In the genomic region with DNA sequence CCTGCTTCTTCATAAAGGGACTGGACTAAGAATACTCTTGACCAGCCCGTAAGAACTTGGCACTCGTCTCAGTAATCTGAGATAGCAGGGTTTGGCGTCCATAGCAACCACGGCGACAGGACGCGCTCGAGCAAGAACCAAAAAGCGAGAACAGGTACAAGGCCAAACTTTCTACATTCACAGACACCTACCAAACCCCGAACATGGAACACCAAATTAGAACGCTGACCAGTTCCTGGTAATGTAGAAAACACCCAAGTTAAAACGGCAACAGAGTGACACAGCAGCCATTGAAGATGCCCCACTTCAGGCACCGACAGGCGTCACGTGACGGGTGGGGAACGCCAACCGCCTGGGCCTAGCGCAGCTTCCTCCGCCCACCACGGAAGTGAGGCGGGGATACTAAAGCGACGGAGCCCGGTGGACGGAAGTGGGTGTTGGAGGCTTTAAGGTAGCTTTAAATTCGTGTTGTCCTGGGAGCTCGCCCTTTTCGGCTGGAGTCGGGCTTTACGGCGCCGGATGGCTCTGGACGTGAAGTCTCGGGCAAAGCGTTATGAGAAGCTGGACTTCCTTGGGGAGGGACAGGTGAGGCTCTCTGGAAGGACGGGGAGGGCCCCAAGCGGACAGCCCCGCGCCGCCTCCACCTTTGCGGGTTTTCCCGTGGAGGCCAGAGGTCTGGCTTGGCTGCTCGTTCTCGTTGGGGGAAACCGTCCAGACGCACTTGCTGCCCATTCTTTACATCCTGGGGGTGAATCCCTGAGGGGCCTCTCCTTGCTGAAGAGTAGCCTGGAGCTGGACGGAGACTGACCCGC, we compare ENCODE assay signal across 1 cellular context.
A peak's percentile ranks its signal among the peaks of the same experiment; 100 is the strongest.
TF ChIP-seq lines count a peak whose summit lies in the region.

A gene (plus strand): TSS at position 430 of the 812 bp plus-strand sequence. CDS start 90 bp downstream, at position 520.

TF ChIP-seq in K562, 482 proteins besides CTCF, POLR2A, EP300 and RAD21 (continued from another document and continues in another):
- TF ChIP-seq, protein P1, sequence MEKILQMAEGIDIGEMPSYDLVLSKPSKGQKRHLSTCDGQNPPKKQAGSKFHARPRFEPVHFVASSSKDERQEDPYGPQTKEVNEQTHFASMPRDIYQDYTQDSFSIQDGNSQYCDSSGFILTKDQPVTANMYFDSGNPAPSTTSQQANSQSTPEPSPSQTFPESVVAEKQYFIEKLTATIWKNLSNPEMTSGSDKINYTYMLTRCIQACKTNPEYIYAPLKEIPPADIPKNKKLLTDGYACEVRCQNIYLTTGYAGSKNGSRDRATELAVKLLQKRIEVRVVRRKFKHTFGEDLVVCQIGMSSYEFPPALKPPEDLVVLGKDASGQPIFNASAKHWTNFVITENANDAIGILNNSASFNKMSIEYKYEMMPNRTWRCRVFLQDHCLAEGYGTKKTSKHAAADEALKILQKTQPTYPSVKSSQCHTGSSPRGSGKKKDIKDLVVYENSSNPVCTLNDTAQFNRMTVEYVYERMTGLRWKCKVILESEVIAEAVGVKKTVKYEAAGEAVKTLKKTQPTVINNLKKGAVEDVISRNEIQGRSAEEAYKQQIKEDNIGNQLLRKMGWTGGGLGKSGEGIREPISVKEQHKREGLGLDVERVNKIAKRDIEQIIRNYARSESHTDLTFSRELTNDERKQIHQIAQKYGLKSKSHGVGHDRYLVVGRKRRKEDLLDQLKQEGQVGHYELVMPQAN (IDR thresholded peaks at IDR 0.05; ENCODE audit: borderline replicate concordance), result peak; percentile 100
- TF ChIP-seq ZNF184 (CRISPR knock-in tag; IDR thresholded peaks at IDR 0.05) (no peak), L3MBTL2 (IDR thresholded peaks at IDR 0.05) (no peak), NELFE (IDR thresholded peaks at IDR 0.05; ENCODE audit: insufficient read depth, insufficient read length) (no peak), POLR2AphosphoS5 (IDR thresholded peaks at IDR 0.05; ENCODE audit: control insufficient read depth, insufficient read depth, low read depth, low read length) (peak; percentile 89), EGR1 (conservative IDR thresholded peaks at IDR 0.05) (peak; percentile 71), ZNF785 (CRISPR knock-in tag; IDR thresholded peaks at IDR 0.05) (no peak), HCFC1 (IDR thresholded peaks at IDR 0.05; ENCODE audit: low read depth, low read length) (peak; percentile 72), ZNF311 (CRISPR knock-in tag; IDR thresholded peaks at IDR 0.05) (no peak), TRIM24 (IDR thresholded peaks at IDR 0.05) (peak in 1 of 2 experiments; percentile 70; a peak in 2 of 4 replicates), PHB2 (IDR thresholded peaks at IDR 0.05; ENCODE audit: low read depth) (no peak), PYGO2 (tag; IDR thresholded peaks at IDR 0.05) (no peak), KDM4B (IDR thresholded peaks at IDR 0.05; ENCODE audit: borderline replicate concordance in 2 of 2, low read depth in 1 of 2) (peak in 1 of 2 experiments; percentile 54; a peak in 1 of 4 replicates), SP1 (CRISPR knock-in tag; IDR thresholded peaks at IDR 0.05) (peak; percentile 77), ZNF584 (CRISPR knock-in tag; IDR thresholded peaks at IDR 0.05; ENCODE audit: low read depth) (no peak), MEIS2 (IDR thresholded peaks at IDR 0.05; ENCODE audit: partially characterized antibody) (peak; percentile 71), NR2C1 (IDR thresholded peaks at IDR 0.05) (no peak), NR2C1 (tag; IDR thresholded peaks at IDR 0.05) (no peak), TRIM28 (IDR thresholded peaks at IDR 0.05) (no peak), ZNF717 (CRISPR knock-in tag; IDR thresholded peaks at IDR 0.05) (no peak), ELF2 (CRISPR knock-in tag; IDR thresholded peaks at IDR 0.05) (peak; percentile 90), ESRRA (IDR thresholded peaks at IDR 0.05; ENCODE audit: borderline replicate concordance, low read depth) (no peak; the same call in 1 of the 2 replicates), MTA3 (IDR thresholded peaks at IDR 0.05; ENCODE audit: borderline replicate concordance) (peak; percentile 67; the same call in 1 of the 2 replicates), ZKSCAN8 (CRISPR knock-in tag; IDR thresholded peaks at IDR 0.05) (no peak), FOXM1 (IDR thresholded peaks at IDR 0.05; ENCODE audit: low read depth) (peak; percentile 54), FOXM1 (CRISPR knock-in tag; IDR thresholded peaks at IDR 0.05; ENCODE audit: low read depth) (0 out of 2 replicates have a peak, but pooled peaks have one; percentile 43), ZNF561 (CRISPR knock-in tag; conservative IDR thresholded peaks at IDR 0.05) (no peak), ARHGAP35 (IDR thresholded peaks at IDR 0.05; ENCODE audit: partially characterized antibody) (no peak), SUPT5H (IDR thresholded peaks at IDR 0.05) (peak; percentile 84), SAP30 (IDR thresholded peaks at IDR 0.05; ENCODE audit: borderline replicate concordance, insufficient read depth, low read depth, low read length, poor library complexity, severe bottlenecking) (peak; percentile 99), ETV1 (tag; conservative IDR thresholded peaks at IDR 0.05; ENCODE audit: low read depth) (peak; percentile 83), CEBPG (CRISPR knock-in tag; IDR thresholded peaks at IDR 0.05) (no peak), CEBPG (tag; conservative IDR thresholded peaks at IDR 0.05 in 1 of 2, IDR thresholded peaks at IDR 0.05 in 1 of 2) (no peak), SREBF2 (CRISPR knock-in tag; IDR thresholded peaks at IDR 0.05) (no peak), ARNT (IDR thresholded peaks at IDR 0.05) (peak in 1 of 2 experiments; percentile 38; a peak in 1 of 4 replicates)
- TF ChIP-seq, protein P2, sequence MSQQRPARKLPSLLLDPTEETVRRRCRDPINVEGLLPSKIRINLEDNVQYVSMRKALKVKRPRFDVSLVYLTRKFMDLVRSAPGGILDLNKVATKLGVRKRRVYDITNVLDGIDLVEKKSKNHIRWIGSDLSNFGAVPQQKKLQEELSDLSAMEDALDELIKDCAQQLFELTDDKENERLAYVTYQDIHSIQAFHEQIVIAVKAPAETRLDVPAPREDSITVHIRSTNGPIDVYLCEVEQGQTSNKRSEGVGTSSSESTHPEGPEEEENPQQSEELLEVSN (IDR thresholded peaks at IDR 0.05; ENCODE audit: borderline replicate concordance in 1 of 2, extremely low read depth in 1 of 2, insufficient read depth in 1 of 2, insufficient read length in 1 of 2, low read depth in 1 of 2, low read length in 1 of 2, poor library complexity in 1 of 2, severe bottlenecking in 1 of 2), result peak in 1 of 2 experiments; percentile 34
- TF ChIP-seq, protein P3, sequence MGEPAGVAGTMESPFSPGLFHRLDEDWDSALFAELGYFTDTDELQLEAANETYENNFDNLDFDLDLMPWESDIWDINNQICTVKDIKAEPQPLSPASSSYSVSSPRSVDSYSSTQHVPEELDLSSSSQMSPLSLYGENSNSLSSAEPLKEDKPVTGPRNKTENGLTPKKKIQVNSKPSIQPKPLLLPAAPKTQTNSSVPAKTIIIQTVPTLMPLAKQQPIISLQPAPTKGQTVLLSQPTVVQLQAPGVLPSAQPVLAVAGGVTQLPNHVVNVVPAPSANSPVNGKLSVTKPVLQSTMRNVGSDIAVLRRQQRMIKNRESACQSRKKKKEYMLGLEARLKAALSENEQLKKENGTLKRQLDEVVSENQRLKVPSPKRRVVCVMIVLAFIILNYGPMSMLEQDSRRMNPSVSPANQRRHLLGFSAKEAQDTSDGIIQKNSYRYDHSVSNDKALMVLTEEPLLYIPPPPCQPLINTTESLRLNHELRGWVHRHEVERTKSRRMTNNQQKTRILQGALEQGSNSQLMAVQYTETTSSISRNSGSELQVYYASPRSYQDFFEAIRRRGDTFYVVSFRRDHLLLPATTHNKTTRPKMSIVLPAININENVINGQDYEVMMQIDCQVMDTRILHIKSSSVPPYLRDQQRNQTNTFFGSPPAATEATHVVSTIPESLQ (CRISPR knock-in tag; IDR thresholded peaks at IDR 0.05), result peak; percentile 69; the same call in 1 of the 2 replicates
- TF ChIP-seq, protein P4, sequence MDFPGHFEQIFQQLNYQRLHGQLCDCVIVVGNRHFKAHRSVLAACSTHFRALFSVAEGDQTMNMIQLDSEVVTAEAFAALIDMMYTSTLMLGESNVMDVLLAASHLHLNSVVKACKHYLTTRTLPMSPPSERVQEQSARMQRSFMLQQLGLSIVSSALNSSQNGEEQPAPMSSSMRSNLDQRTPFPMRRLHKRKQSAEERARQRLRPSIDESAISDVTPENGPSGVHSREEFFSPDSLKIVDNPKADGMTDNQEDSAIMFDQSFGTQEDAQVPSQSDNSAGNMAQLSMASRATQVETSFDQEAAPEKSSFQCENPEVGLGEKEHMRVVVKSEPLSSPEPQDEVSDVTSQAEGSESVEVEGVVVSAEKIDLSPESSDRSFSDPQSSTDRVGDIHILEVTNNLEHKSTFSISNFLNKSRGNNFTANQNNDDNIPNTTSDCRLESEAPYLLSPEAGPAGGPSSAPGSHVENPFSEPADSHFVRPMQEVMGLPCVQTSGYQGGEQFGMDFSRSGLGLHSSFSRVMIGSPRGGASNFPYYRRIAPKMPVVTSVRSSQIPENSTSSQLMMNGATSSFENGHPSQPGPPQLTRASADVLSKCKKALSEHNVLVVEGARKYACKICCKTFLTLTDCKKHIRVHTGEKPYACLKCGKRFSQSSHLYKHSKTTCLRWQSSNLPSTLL (IDR thresholded peaks at IDR 0.05), result no peak
- TF ChIP-seq, protein P5, sequence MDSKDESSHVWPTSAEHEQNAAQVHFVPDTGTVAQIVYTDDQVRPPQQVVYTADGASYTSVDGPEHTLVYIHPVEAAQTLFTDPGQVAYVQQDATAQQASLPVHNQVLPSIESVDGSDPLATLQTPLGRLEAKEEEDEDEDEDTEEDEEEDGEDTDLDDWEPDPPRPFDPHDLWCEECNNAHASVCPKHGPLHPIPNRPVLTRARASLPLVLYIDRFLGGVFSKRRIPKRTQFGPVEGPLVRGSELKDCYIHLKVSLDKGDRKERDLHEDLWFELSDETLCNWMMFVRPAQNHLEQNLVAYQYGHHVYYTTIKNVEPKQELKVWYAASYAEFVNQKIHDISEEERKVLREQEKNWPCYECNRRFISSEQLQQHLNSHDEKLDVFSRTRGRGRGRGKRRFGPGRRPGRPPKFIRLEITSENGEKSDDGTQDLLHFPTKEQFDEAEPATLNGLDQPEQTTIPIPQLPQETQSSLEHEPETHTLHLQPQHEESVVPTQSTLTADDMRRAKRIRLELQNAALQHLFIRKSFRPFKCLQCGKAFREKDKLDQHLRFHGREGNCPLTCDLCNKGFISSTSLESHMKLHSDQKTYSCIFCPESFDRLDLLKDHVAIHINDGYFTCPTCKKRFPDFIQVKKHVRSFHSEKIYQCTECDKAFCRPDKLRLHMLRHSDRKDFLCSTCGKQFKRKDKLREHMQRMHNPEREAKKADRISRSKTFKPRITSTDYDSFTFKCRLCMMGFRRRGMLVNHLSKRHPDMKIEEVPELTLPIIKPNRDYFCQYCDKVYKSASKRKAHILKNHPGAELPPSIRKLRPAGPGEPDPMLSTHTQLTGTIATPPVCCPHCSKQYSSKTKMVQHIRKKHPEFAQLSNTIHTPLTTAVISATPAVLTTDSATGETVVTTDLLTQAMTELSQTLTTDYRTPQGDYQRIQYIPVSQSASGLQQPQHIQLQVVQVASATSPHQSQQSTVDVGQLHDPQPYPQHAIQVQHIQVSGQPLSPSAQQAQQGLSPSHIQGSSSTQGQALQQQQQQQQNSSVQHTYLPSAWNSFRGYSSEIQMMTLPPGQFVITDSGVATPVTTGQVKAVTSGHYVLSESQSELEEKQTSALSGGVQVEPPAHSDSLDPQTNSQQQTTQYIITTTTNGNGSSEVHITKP (IDR thresholded peaks at IDR 0.05; ENCODE audit: partially characterized antibody), result peak; percentile 50
- TF ChIP-seq, protein P6, sequence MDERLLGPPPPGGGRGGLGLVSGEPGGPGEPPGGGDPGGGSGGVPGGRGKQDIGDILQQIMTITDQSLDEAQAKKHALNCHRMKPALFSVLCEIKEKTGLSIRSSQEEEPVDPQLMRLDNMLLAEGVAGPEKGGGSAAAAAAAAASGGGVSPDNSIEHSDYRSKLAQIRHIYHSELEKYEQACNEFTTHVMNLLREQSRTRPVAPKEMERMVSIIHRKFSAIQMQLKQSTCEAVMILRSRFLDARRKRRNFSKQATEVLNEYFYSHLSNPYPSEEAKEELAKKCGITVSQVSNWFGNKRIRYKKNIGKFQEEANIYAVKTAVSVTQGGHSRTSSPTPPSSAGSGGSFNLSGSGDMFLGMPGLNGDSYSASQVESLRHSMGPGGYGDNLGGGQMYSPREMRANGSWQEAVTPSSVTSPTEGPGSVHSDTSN (CRISPR knock-in tag; IDR thresholded peaks at IDR 0.05; ENCODE audit: low read depth), result no peak
- TF ChIP-seq, protein P6 (tag; conservative IDR thresholded peaks at IDR 0.05; ENCODE audit: low read depth), result 0 out of 2 replicates have a peak, but pooled peaks have one; percentile 58
